In genomic region chr6:42217523-42218367, GRCh38 we compare ENCODE assay signal across 8 cellular contexts. TPM values are rescaled to one million over a fixed set of nuclear protein-coding genes. Genes with fewer than 3 reads are reported as not detected.
DNase-seq lines count a peak whose midpoint lies in the region; ATAC-seq and TF ChIP-seq lines count a peak whose summit lies in the region.

Gene MRPS10 (minus strand): TSS chr6:42217861. CDS start chr6:42217849, 12 bp downstream.

- ATAC-seq in GM21528 (IDR thresholded peaks at IDR 0.05; ENCODE audit: low FRiP score, unreplicated experiment) (peak; percentile 90), IMR-90 (ENCODE audit: low read depth) (peak; percentile 98)

- no peak within 1 kb of the TSS for H3K18ac ChIP-seq in IMR-90 (ENCODE audit: low read depth, low read length)

- peak within 1 kb of the TSS; percentile 95 for H3K56ac ChIP-seq in IMR-90 (ENCODE audit: extremely low read depth, insufficient read depth, low read length)

- H4K5ac ChIP-seq in IMR-90 (ENCODE audit: low read depth, low read length): peak within 1 kb of the TSS; percentile 93

- peak within 1 kb of the TSS; percentile 82 for H3K4me3 ChIP-seq in IMR-90 (ENCODE audit: insufficient read depth, low read depth, low read length)
- peak within 1 kb of the TSS; percentile 99 for H3K4me3 ChIP-seq in epithelial cell of esophagus (ENCODE audit: low read length)
- H3K4me3 ChIP-seq in mononuclear cell (ENCODE audit: low read length): peak within 1 kb of the TSS; percentile 88

- intact Hi-C loops in IMR-90 (cut with micrococcal nuclease): loop anchor here (1.0 to 10.0 kb wide), 3 partner anchors 235 to 433 kb away; partner anchors contain the start of genes PRICKLE4 and TOMM6

- H3K27ac ChIP-seq in IMR-90 (ENCODE audit: insufficient read depth, low read length): peak within 1 kb of the TSS; percentile 83

- WGBS in IMR-90 (ENCODE audit: extremely low coverage in 2 of 2, insufficient read length in 1 of 2), 2 experiments: 2% methylated on average over 13 of the region's 29 CpGs; no CpG with 5 or more reads in 1 of the 2 experiments

- in situ Hi-C loops in IMR-90 (cut with MboI; ENCODE audit: low sequenced_read_pairs): no loop called here

- peak within 1 kb of the TSS; percentile 69 for H2BK5ac ChIP-seq in IMR-90 (ENCODE audit: low read depth, low read length, poor library complexity, severe bottlenecking)

- CTCF ChIA-PET in IMR-90 (lab: Yijun Ruan, JAX): interaction anchor here (0.6 to 1.2 kb wide), 3 partner anchors 27 to 330 kb away, joined by 3 to 6 read pairs (median 3); no protein-coding TSS in a partner anchor

- no peak for TF ChIP-seq RAD21 in IMR-90 (IDR thresholded peaks at IDR 0.05; ENCODE audit: low read length)

- peak; percentile 85 for TF ChIP-seq POLR2A in IMR-90 (IDR thresholded peaks at IDR 0.05; ENCODE audit: low read depth, low read length)

- H2BK120ac ChIP-seq in IMR-90 (ENCODE audit: low read depth, low read length): peak within 1 kb of the TSS; percentile 17; the same call in 1 of the 2 replicates

- H2AK9ac ChIP-seq in IMR-90 (replicated peaks; ENCODE audit: low read depth, low read length, poor library complexity): peak within 1 kb of the TSS; percentile 57

- H3K27me3 ChIP-seq in IMR-90 (ENCODE audit: control insufficient read depth, insufficient read depth, low read length): no peaks in the 10 kb centered on the region
- H3K27me3 ChIP-seq in mononuclear cell (ENCODE audit: insufficient read depth, low read length): no peaks in the 10 kb centered on the region

- peaks cover 9% of the 10 kb centered on the region; the same call in 1 of the 2 replicates for H3K9me1 ChIP-seq in IMR-90 (ENCODE audit: insufficient read depth, low read length)

- dilution Hi-C loops in IMR-90 (cut with HindIII; ENCODE audit: low sequenced_read_pairs, unreplicated experiment): no loop called here

- H3K4me2 ChIP-seq in IMR-90 (ENCODE audit: low read depth, low read length): peak within 1 kb of the TSS; percentile 91

- POLR2A ChIA-PET in IMR-90 (lab: Charles Lee; ENCODE audit: unreplicated experiment): no interaction called here

- H3K9ac ChIP-seq in IMR-90 (ENCODE audit: low read depth, low read length): peak within 1 kb of the TSS; percentile 98

- peak within 1 kb of the TSS; percentile 98 for H3K14ac ChIP-seq in IMR-90 (replicated peaks; ENCODE audit: low read depth, low read length)

- peak within 1 kb of the TSS; percentile 24; the same call in 1 of the 3 replicates for H2BK15ac ChIP-seq in IMR-90 (ENCODE audit: low read depth, low read length)

- H3K4me1 ChIP-seq in IMR-90 (ENCODE audit: control insufficient read depth, insufficient read depth, low read length): peaks cover 2% of the 10 kb centered on the region; the same call in 1 of the 2 replicates
- H3K4me1 ChIP-seq in mononuclear cell (ENCODE audit: insufficient read depth, low read length): peaks cover 29% of the 10 kb centered on the region

- H3K79me1 ChIP-seq in IMR-90 (ENCODE audit: low read depth in 1 of 2, low read length in 2 of 2): peaks cover 13 to 28% of the 10 kb centered on the region in 2 experiments; a peak in 2 of 4 replicates

- DNase-seq in DMS 273 (lab: John Stamatoyannopoulos, UW; ENCODE audit: unreplicated experiment): peak; percentile 98
- DNase-seq in IMR-90: peak; percentile 94
- peak; percentile 98 for DNase-seq in OCI-M1 (lab: John Stamatoyannopoulos, UW)
- DNase-seq in activated T-cell treated with anti-CD3 and anti-CD28 coated beads for 24 hours (ENCODE audit: low read depth): peak; percentile 85
- DNase-seq in epithelial cell of esophagus (ENCODE audit: low read depth): peak; percentile 95
- peak; percentile 71 to 83 for DNase-seq in stimulated activated CD8-positive, alpha-beta memory T cell treated with anti-CD3 and anti-CD28 coated beads, Interleukin-4, amount 100 ng/mL, for 1 hour (ENCODE audit: low read depth in 2 of 2, low spot score in 1 of 2)

- peak within 1 kb of the TSS; percentile 93 for H2AFZ ChIP-seq in IMR-90 (replicated peaks; ENCODE audit: low read length, poor library complexity)

- no peak for TF ChIP-seq CTCF in IMR-90 (conservative IDR thresholded peaks at IDR 0.05; ENCODE audit: low read depth, low read length)
- TF ChIP-seq CTCF in epithelial cell of esophagus (IDR thresholded peaks at IDR 0.05; ENCODE audit: insufficient read depth, low read depth, low read length, missing control alignments): no peak

- H3K9me3 ChIP-seq in IMR-90 (ENCODE audit: control insufficient read depth, insufficient read depth, low read length) (no peaks in the 10 kb centered on the region), mononuclear cell (ENCODE audit: low read depth, low read length) (no peaks in the 10 kb centered on the region)

- H2AK5ac ChIP-seq in IMR-90 (ENCODE audit: low read depth, low read length): peak within 1 kb of the TSS; percentile 10

- peak within 1 kb of the TSS; percentile 81 for H3K4ac ChIP-seq in IMR-90 (ENCODE audit: low read depth, low read length)

- TSS peak; percentile 72 for BruUV-seq in IMR-90 (replicated peaks; lab: Mats Ljungman, UMichigan)

- H4K91ac ChIP-seq in IMR-90 (ENCODE audit: insufficient read depth, low read depth, low read length): peak within 1 kb of the TSS; percentile 67

- H2BK20ac ChIP-seq in IMR-90 (ENCODE audit: low read depth, low read length): no peak within 1 kb of the TSS

- peak within 1 kb of the TSS; percentile 94 to 98 for H4K8ac ChIP-seq in IMR-90 (ENCODE audit: low read depth in 2 of 2, low read length in 2 of 2)

- H3K36me3 ChIP-seq in IMR-90 (ENCODE audit: control insufficient read depth, insufficient read depth, low read length): peaks cover 2% of the 10 kb centered on the region; the same call in 1 of the 2 replicates

- no peaks in the 10 kb centered on the region for H4K20me1 ChIP-seq in IMR-90 (ENCODE audit: insufficient read depth, low read length)

- peak within 1 kb of the TSS; percentile 72; the same call in 1 of the 2 replicates for H3K23ac ChIP-seq in IMR-90 (ENCODE audit: low read depth, low read length)

TF ChIP-seq in IMR-90, 13 proteins besides CTCF, POLR2A, EP300 and RAD21:
- TF ChIP-seq NFE2L2 (IDR thresholded peaks at IDR 0.05; ENCODE audit: low read depth, low read length): no peak
- no peak for TF ChIP-seq FOS (IDR thresholded peaks at IDR 0.05; ENCODE audit: low read depth, low read length)
- TF ChIP-seq RCOR1 (IDR thresholded peaks at IDR 0.05; ENCODE audit: insufficient replicate concordance, low read length): no peak
- TF ChIP-seq CHD1 (IDR thresholded peaks at IDR 0.05; ENCODE audit: low read depth, low read length): no peak
- no peak for TF ChIP-seq BHLHE40 (IDR thresholded peaks at IDR 0.05; ENCODE audit: low read depth, low read length)
- TF ChIP-seq SMC3 (IDR thresholded peaks at IDR 0.05; ENCODE audit: low read depth, low read length): no peak
- no peak for TF ChIP-seq USF2 (IDR thresholded peaks at IDR 0.05; ENCODE audit: low read depth, low read length)
- no peak for TF ChIP-seq MAZ (IDR thresholded peaks at IDR 0.05; ENCODE audit: borderline replicate concordance, low read depth, low read length)
- TF ChIP-seq MAFK (IDR thresholded peaks at IDR 0.05; ENCODE audit: low read depth, low read length): no peak
- no peak for TF ChIP-seq RFX5 (IDR thresholded peaks at IDR 0.05; ENCODE audit: low read depth, low read length)
- no peak for TF ChIP-seq ELK1 (IDR thresholded peaks at IDR 0.05; ENCODE audit: borderline replicate concordance, low read depth, low read length)

RNA-seq across cellular contexts. Expression of gene MRPS10, which starts in this region (rescaled TPM):
- total RNA-seq in IMR-90 (2012; rRNA removed) (47.0 and 71.1 TPM in 2 replicates), mononuclear cell (26.8 TPM)
- polyA plus RNA-seq in IMR-90 (2012; rRNA removed): 24.0 and 28.5 TPM in 2 replicates
- polyA plus RNA-seq in IMR-90 (2012; cell fraction: cytosol; rRNA removed): 8.0 and 10.3 TPM in 2 replicates
- polyA plus RNA-seq in IMR-90 (2012; cell fraction: nucleus; rRNA removed; ENCODE audit: low replicate concordance): 1.8 and 8.3 TPM in 2 replicates

Comparison
In these comparisons a context has a peak if more than half of its experiments do, and no peak if none do; other contexts are left out.
1. Peak in every context shown above with its lines: DNase-seq, ATAC-seq, H3K4me3 ChIP-seq and H3K27ac ChIP-seq.